Comparison of ENCODE assay signal across 8 cellular contexts in genomic region chr9:120928720-120929389, GRCh38. TPM values are rescaled to one million over a fixed set of nuclear protein-coding genes. Genes with fewer than 3 reads are reported as not detected.
DNase-seq lines count a peak whose midpoint lies in the region; ATAC-seq and TF ChIP-seq lines count a peak whose summit lies in the region.

No MANE protein-coding gene starts in this region.

- ATAC-seq in GM18868 (IDR thresholded peaks at IDR 0.05; ENCODE audit: unreplicated experiment): peak; percentile 21
- peak; percentile 34 for ATAC-seq in HG03432 (IDR thresholded peaks at IDR 0.05; ENCODE audit: unreplicated experiment)

- H3K27me3 ChIP-seq in adipocyte (replicated peaks; ENCODE audit: control insufficient read depth, insufficient read depth, low read length) (no peaks in the 10 kb centered on the region), left ventricle myocardium inferior (ENCODE audit: low read depth) (no peaks in the 10 kb centered on the region)

- intact Hi-C loops in left ventricle myocardium inferior (cut with micrococcal nuclease): loop anchor here (10.0 kb wide), 1 partner anchor 54 kb away; the partner anchor contains the start of gene PHF19
- intact Hi-C loops in posterior vena cava (cut with DNase I): loop anchor here in 1 of 2 donors (5.0 kb wide), 1 partner anchor 52 kb away; the partner anchor contains the start of gene PHF19

- no peaks in the 10 kb centered on the region for H3K36me3 ChIP-seq in adipocyte (ENCODE audit: control insufficient read depth, insufficient read depth, low read length, severe bottlenecking)
- no peaks in the 10 kb centered on the region for H3K36me3 ChIP-seq in left ventricle myocardium inferior

- H3K4me3 ChIP-seq in adipocyte (ENCODE audit: low read length) (peak overlapping the region; percentile 81), left ventricle myocardium inferior (peak overlapping the region; percentile 80)

- DNase-seq in AG08395 (ENCODE audit: low spot score) (peak; percentile 72), RPMI8226 (peak; percentile 85), adipocyte (ENCODE audit: low read depth) (peak; percentile 63), left ventricle myocardium inferior (peak; percentile 81), posterior vena cava (ENCODE audit: low spot score) (peak; percentile 90), NCI-H446 treated with DMSO at 0.1 percent for 48 hours (lab: John Stamatoyannopoulos, UW) (no peak)

- peak; percentile 51 for TF ChIP-seq CTCF in left ventricle myocardium inferior (IDR thresholded peaks at IDR 0.05; ENCODE audit: borderline replicate concordance)

- peak overlapping the region; percentile 92 for H3K27ac ChIP-seq in left ventricle myocardium inferior (replicated peaks)

- H3K4me1 ChIP-seq in adipocyte (ENCODE audit: control insufficient read depth, insufficient read depth, low read length): peaks cover 35% of the 10 kb centered on the region
- H3K4me1 ChIP-seq in left ventricle myocardium inferior: peaks cover 56% of the 10 kb centered on the region

- no peaks in the 10 kb centered on the region for H3K9me3 ChIP-seq in adipocyte (ENCODE audit: control insufficient read depth, low read length)
- no peaks in the 10 kb centered on the region for H3K9me3 ChIP-seq in left ventricle myocardium inferior (replicated peaks)

- H3K9ac ChIP-seq in adipocyte (ENCODE audit: low read length): peak overlapping the region; percentile 90

RNA-seq across cellular contexts. Expression of gene TRAF1, which starts 2.3 kb away (rescaled TPM):
- total RNA-seq in left ventricle myocardium inferior (2.6 TPM), posterior vena cava (10 to 100 TPM; 10.2 to 14.6 TPM)

RNA-seq across cellular contexts. Expression of gene PHF19, which starts 51.9 kb away (rescaled TPM):
- 13.0 TPM for total RNA-seq in left ventricle myocardium inferior
- total RNA-seq in posterior vena cava: 10 to 100 TPM; 30.8 to 40.2 TPM
